In the genomic region with DNA sequence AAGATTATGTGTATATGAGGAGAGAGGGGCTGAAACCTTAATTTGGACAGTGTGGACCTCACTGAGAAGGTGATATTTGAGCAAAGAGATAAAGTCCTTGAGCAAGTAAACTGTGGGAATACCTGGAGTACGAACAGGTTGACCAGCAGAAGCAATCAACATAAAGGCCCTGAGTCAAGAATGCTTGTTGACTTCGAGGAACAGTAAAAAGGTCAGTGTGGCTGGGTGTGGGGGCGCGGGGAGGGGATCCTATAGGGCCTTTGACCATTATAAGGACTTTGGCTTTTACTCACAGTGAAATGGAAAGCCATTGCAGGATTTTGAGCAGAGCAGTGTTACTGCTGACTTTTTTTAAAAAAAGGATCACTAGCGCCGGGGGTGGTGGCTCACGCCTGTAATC, we compare ENCODE assay signal across 28 cellular contexts.
"Had no signal": no experiment of that assay in that cellular context is flagged by ENCODE, and none has a peak within 500 bp of the region (broad histone marks: within the 10 kb centered on the region; RNA-seq: fewer than 3 reads in every experiment).

No MANE protein-coding gene starts in this region.

- H3K27me3 Mint-ChIP-seq: dendritic cell treated with granulocyte-macrophage colony-stimulating factor and Interleukin-4, amounts not matched to agents 40 ng/mL and 50 ng/mL, for 4 days; effector memory CD8-positive, alpha-beta T cell; naive B cell had no signal

- H3K4me3 Mint-ChIP-seq: dendritic cell treated with granulocyte-macrophage colony-stimulating factor and Interleukin-4, amounts not matched to agents 40 ng/mL and 50 ng/mL, for 4 days; effector memory CD8-positive, alpha-beta T cell; endodermal cell; mesothelial cell of epicardium; naive B cell had no signal

- FAIRE-seq: endometrium, islet of Langerhans, keratinocyte had no signal

- H3K27me3 ChIP-seq: colonic mucosa, esophagus squamous epithelium, gastrocnemius medialis, heart right ventricle, left lung had no signal

- H3K27ac ChIP-seq: colonic mucosa, epithelial cell of prostate, esophagus squamous epithelium, gastrocnemius medialis, heart right ventricle, left lung, lower lobe of right lung had no signal

- ATAC-seq: effector memory CD8-positive, alpha-beta T cell; esophagus mucosa; gastrocnemius medialis; heart right ventricle; left cardiac atrium; left lung; left ventricle myocardium superior; lower lobe of right lung; mucosa of descending colon had no signal

- H3K4me1 ChIP-seq: colonic mucosa, esophagus squamous epithelium, gastrocnemius medialis, heart right ventricle, left lung, lower lobe of right lung had no signal

- DNase-seq: colonic mucosa; cortex of kidney; effector CD8-positive, alpha-beta T cell; effector memory CD8-positive, alpha-beta T cell; endodermal cell; erythroblast; esophagus squamous epithelium; foreskin fibroblast; foreskin melanocyte; gastrocnemius medialis; glutamatergic neuron; head of caudate nucleus; heart right ventricle; hippocampal formation; left cardiac atrium; left lung; left ventricle myocardium superior; lower lobe of right lung; mesenchymal stem cell; mucosa of descending colon; naive B cell had no signal

- H3K36me3 Mint-ChIP-seq: mesothelial cell of epicardium, naive B cell had no signal

- H3K36me3 ChIP-seq: colonic mucosa, esophagus squamous epithelium, gastrocnemius medialis, heart right ventricle, left lung, lower lobe of right lung had no signal

- H3K4me1 Mint-ChIP-seq: mesothelial cell of epicardium, naive B cell had no signal

- H3K9me3 Mint-ChIP-seq: dendritic cell treated with granulocyte-macrophage colony-stimulating factor and Interleukin-4, amounts not matched to agents 40 ng/mL and 50 ng/mL, for 4 days; effector memory CD8-positive, alpha-beta T cell; endodermal cell had no signal

- H3K4me3 ChIP-seq: colonic mucosa, esophagus squamous epithelium, gastrocnemius medialis, heart right ventricle, left lung, lower lobe of right lung, mucosa of descending colon had no signal

- H3K27ac Mint-ChIP-seq: dendritic cell treated with granulocyte-macrophage colony-stimulating factor and Interleukin-4, amounts not matched to agents 40 ng/mL and 50 ng/mL, for 4 days; effector memory CD8-positive, alpha-beta T cell; endodermal cell; mesothelial cell of epicardium; naive B cell had no signal

- H3K9me3 ChIP-seq: colonic mucosa, esophagus squamous epithelium, gastrocnemius medialis, heart right ventricle, left lung, lower lobe of right lung, mucosa of descending colon had no signal
